1 cellular context compared by ENCODE assay signal in genomic region chr3:155805802-155806618, GRCh38.
TF ChIP-seq lines count a peak whose summit lies in the region.

Gene C3orf33 (minus strand): TSS chr3:155806278. CDS start chr3:155806252, 26 bp downstream.

TF ChIP-seq in HepG2, 621 proteins besides CTCF, POLR2A, EP300 and RAD21 (continued from another document and continues in another):
- TF ChIP-seq GRHL1 (CRISPR knock-in tag; conservative IDR thresholded peaks at IDR 0.05) (no peak), EEA1 (CRISPR knock-in tag; IDR thresholded peaks at IDR 0.05; ENCODE audit: borderline replicate concordance) (no peak), ZBTB49 (CRISPR knock-in tag; IDR thresholded peaks at IDR 0.05; ENCODE audit: borderline replicate concordance) (no peak), SP1 (IDR thresholded peaks at IDR 0.05) (no peak), SP1 (CRISPR knock-in tag; IDR thresholded peaks at IDR 0.05) (no peak), TCF7L2 (IDR thresholded peaks at IDR 0.05; ENCODE audit: low read depth, low read length) (no peak), MED13 (CRISPR knock-in tag; IDR thresholded peaks at IDR 0.05) (no peak), IKZF1 (IDR thresholded peaks at IDR 0.05) (no peak), POLR2G (IDR thresholded peaks at IDR 0.05; ENCODE audit: low read depth, low read length) (peak; percentile 57; the same call in 1 of the 2 replicates), SUZ12 (IDR thresholded peaks at IDR 0.05; ENCODE audit: low read depth, low read length) (no peak), THAP11 (CRISPR knock-in tag; IDR thresholded peaks at IDR 0.05) (peak; percentile 64), ZNF605 (CRISPR knock-in tag; IDR thresholded peaks at IDR 0.05) (no peak), ZMAT3 (CRISPR knock-in tag; conservative IDR thresholded peaks at IDR 0.05) (no peak), CEBPB (IDR thresholded peaks at IDR 0.05; ENCODE audit: borderline replicate concordance, low read depth, low read length) (no peak), NFE2L2 (IDR thresholded peaks at IDR 0.05; ENCODE audit: low read length) (no peak), ETS1 (CRISPR knock-in tag; IDR thresholded peaks at IDR 0.05) (no peak), TFE3 (CRISPR knock-in tag; IDR thresholded peaks at IDR 0.05) (no peak), NKX3-1 (CRISPR knock-in tag; IDR thresholded peaks at IDR 0.05) (no peak), DDIT3 (CRISPR knock-in tag; IDR thresholded peaks at IDR 0.05) (no peak), JARID2 (CRISPR knock-in tag; IDR thresholded peaks at IDR 0.05; ENCODE audit: insufficient replicate concordance) (no peak), ISX (CRISPR knock-in tag; conservative IDR thresholded peaks at IDR 0.05) (peak; percentile 92), DBP (CRISPR knock-in tag; IDR thresholded peaks at IDR 0.05; ENCODE audit: not compliant biosample characterization) (no peak), LRRFIP1 (CRISPR knock-in tag; conservative IDR thresholded peaks at IDR 0.05) (no peak), ZNF614 (CRISPR knock-in tag; IDR thresholded peaks at IDR 0.05; ENCODE audit: borderline replicate concordance) (0 out of 2 replicates have a peak, but pooled peaks have one; percentile 34), SNAI1 (CRISPR knock-in tag; IDR thresholded peaks at IDR 0.05; ENCODE audit: borderline replicate concordance) (no peak), ZNF557 (CRISPR knock-in tag; IDR thresholded peaks at IDR 0.05) (0 out of 2 replicates have a peak, but pooled peaks have one; percentile 10), HINFP (CRISPR knock-in tag; IDR thresholded peaks at IDR 0.05; ENCODE audit: low read depth) (peak; percentile 98), ZNF678 (CRISPR knock-in tag; IDR thresholded peaks at IDR 0.05) (no peak; the same call in none of the 2 replicates), PRPF4 (IDR thresholded peaks at IDR 0.05; ENCODE audit: low read depth, low read length, poor library complexity, severe bottlenecking) (no peak), MIER2 (CRISPR knock-in tag; IDR thresholded peaks at IDR 0.05) (no peak), CENPBD1 (CRISPR knock-in tag; IDR thresholded peaks at IDR 0.05; ENCODE audit: borderline replicate concordance, low read depth) (no peak), SRSF9 (IDR thresholded peaks at IDR 0.05; ENCODE audit: borderline replicate concordance, insufficient read depth, low read depth, low read length, poor library complexity, severe bottlenecking) (no peak), PTBP1 (IDR thresholded peaks at IDR 0.05; ENCODE audit: low read depth, low read length, poor library complexity, severe bottlenecking) (peak; percentile 68), ZNF30 (CRISPR knock-in tag; IDR thresholded peaks at IDR 0.05) (no peak), PATZ1 (CRISPR knock-in tag; IDR thresholded peaks at IDR 0.05) (no peak), ZNF496 (CRISPR knock-in tag; IDR thresholded peaks at IDR 0.05; ENCODE audit: insufficient replicate concordance) (no peak), ZMYM3 (CRISPR knock-in tag; IDR thresholded peaks at IDR 0.05) (0 out of 2 replicates have a peak, but pooled peaks have one; percentile 17), JUND (CRISPR knock-in tag; IDR thresholded peaks at IDR 0.05) (no peak), ZNF180 (CRISPR knock-in tag; IDR thresholded peaks at IDR 0.05; ENCODE audit: borderline replicate concordance, low read depth) (no peak), PAX8 (CRISPR knock-in tag; IDR thresholded peaks at IDR 0.05; ENCODE audit: borderline replicate concordance) (no peak), ZNF607 (CRISPR knock-in tag; IDR thresholded peaks at IDR 0.05; ENCODE audit: borderline replicate concordance) (peak; percentile 87), ZNF788 (CRISPR knock-in tag; IDR thresholded peaks at IDR 0.05; ENCODE audit: borderline replicate concordance) (no peak; the same call in 1 of the 2 replicates), ZNF33B (CRISPR knock-in tag; IDR thresholded peaks at IDR 0.05) (0 out of 2 replicates have a peak, but pooled peaks have one; percentile 28), TCF12 (IDR thresholded peaks at IDR 0.05) (no peak), TCF12 (CRISPR knock-in tag; IDR thresholded peaks at IDR 0.05) (no peak), NCOA5 (CRISPR knock-in tag; IDR thresholded peaks at IDR 0.05) (no peak), ERF (CRISPR knock-in tag; IDR thresholded peaks at IDR 0.05) (peak; percentile 60; the same call in 1 of the 2 replicates), ZFP36L2 (CRISPR knock-in tag; IDR thresholded peaks at IDR 0.05) (no peak), ZNF564 (CRISPR knock-in tag; IDR thresholded peaks at IDR 0.05) (no peak), HOMEZ (CRISPR knock-in tag; IDR thresholded peaks at IDR 0.05; ENCODE audit: low read depth) (peak; percentile 31; the same call in 1 of the 2 replicates), HMGA1 (CRISPR knock-in tag; conservative IDR thresholded peaks at IDR 0.05) (no peak), SAP130 (CRISPR knock-in tag; IDR thresholded peaks at IDR 0.05; ENCODE audit: low read depth) (peak; percentile 72; the same call in 1 of the 2 replicates), NFRKB (IDR thresholded peaks at IDR 0.05) (no peak), AGO1 (IDR thresholded peaks at IDR 0.05; ENCODE audit: low read depth, low read length, poor library complexity, severe bottlenecking) (no peak)
